16 cellular contexts compared by ENCODE assay signal in the genomic region with DNA sequence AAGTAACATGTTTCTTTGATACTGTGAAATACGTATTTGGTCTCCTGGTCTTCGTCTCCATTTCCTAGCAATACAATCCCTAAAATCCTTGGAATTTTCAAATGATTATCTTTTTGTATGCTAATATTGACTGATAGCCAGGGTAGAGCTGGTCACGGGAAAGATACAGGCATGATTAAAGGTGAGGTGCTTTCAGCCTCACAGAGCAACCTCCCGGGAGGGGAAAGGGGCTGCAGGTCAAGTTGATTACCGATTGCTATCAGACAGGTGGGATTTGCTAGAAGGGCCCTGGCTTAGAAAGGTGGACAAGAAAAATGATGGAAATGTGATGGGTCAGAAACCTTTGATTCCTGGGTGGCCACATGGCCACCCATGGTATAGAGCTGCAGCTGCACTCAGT.
"Had no signal": no experiment of that assay in that cellular context is flagged by ENCODE, and none has a peak within 500 bp of the region (broad histone marks: within the 10 kb centered on the region; RNA-seq: fewer than 3 reads in every experiment).

No MANE protein-coding gene starts in this region.

- H3K4me3 ChIP-seq: coronary artery, gastroesophageal sphincter, heart right ventricle, sigmoid colon, tibial artery had no signal

- FAIRE-seq: urothelium cell line had no signal

- ATAC-seq: gastroesophageal sphincter; heart right ventricle; stimulated activated naive CD8-positive, alpha-beta T cell treated with anti-CD3 and anti-CD28 coated beads, Interleukin-15, Interleukin-2, amounts not matched to agents 100 U/mL and 50 U/mL, for 24 hours had no signal

- H3K9me3 ChIP-seq: gastroesophageal sphincter, heart right ventricle, sigmoid colon, tibial artery had no signal

- DNase-seq: activated CD4-positive, alpha-beta T cell treated with anti-CD3 and anti-CD28 coated beads for 1 hour; aorta; brain microvascular endothelial cell; central memory CD4-positive, alpha-beta T cell; heart right ventricle; mesenchymal stem cell; occipital lobe; posterior cingulate gyrus; sigmoid colon; stimulated activated CD4-positive, alpha-beta T cell treated with anti-CD3 and anti-CD28 coated beads, Interleukin-4, amount 100 ng/mL, for 4 hours; stimulated activated naive CD8-positive, alpha-beta T cell treated with anti-CD3 and anti-CD28 coated beads, Interleukin-15, Interleukin-2, amounts not matched to agents 100 U/mL and 50 U/mL, for 24 hours; substantia nigra; tibial artery had no signal

- H3K27me3 ChIP-seq: brain microvascular endothelial cell, gastroesophageal sphincter, heart right ventricle, sigmoid colon, tibial artery had no signal

- H3K27ac ChIP-seq: brain microvascular endothelial cell, coronary artery, gastroesophageal sphincter, sigmoid colon, tibial artery had no signal
